ENCODE assay signal across 14 cellular contexts in genomic region chr2:6310186-6310909, GRCh38.
A peak's percentile ranks its signal among the peaks of the same experiment; 100 is the strongest.
DNase-seq lines count a peak whose midpoint lies in the region; ATAC-seq lines count a peak whose summit lies in the region.
"Had no signal": no experiment of that assay in that cellular context is flagged by ENCODE, and none has a peak within 500 bp of the region (broad histone marks: within the 10 kb centered on the region; RNA-seq: fewer than 3 reads in every experiment).

No MANE protein-coding gene starts in this region.

- no peaks in the 10 kb centered on the region for H3K4me1 ChIP-seq in CD4-positive, alpha-beta memory T cell (ENCODE audit: insufficient read depth, low read length)
- H3K4me1 ChIP-seq: upper lobe of right lung had no signal

- H3K9me3 ChIP-seq in CD4-positive, alpha-beta memory T cell (ENCODE audit: control insufficient read depth in 1 of 2, low read length in 2 of 2): no peaks in the 10 kb centered on the region
- H3K9me3 ChIP-seq: upper lobe of right lung had no signal

- peak overlapping the region; percentile 16 for H3K4me3 Mint-ChIP-seq in memory B cell
- H3K4me3 Mint-ChIP-seq in CD4-positive, alpha-beta memory T cell: no peak overlapping the region
- H3K4me3 Mint-ChIP-seq: activated T-helper 1 cell treated with anti-CD3 and anti-CD28 coated beads, Interleukin-12 subunit alpha, Interleukin-12 subunit beta, Interleukin-2, Interleukin-4 antibody, amounts not matched to agents 30 ng/mL and 10 ng/mL and 1 ng/mL, durations not matched to agents 14 hours and 24 hours and 36 hours; dendritic cell treated with granulocyte-macrophage colony-stimulating factor and Interleukin-4, amounts not matched to agents 40 ng/mL and 50 ng/mL, for 4 days; natural killer cell; T-cell had no signal

- intact Hi-C loops in CD4-positive, alpha-beta memory T cell (cut with micrococcal nuclease): no loop called here

- H3K4me3 ChIP-seq in CD4-positive, alpha-beta memory T cell (ENCODE audit: low read length in 2 of 2): no peak overlapping the region
- H3K4me3 ChIP-seq: upper lobe of right lung had no signal

- H3K27ac ChIP-seq in CD4-positive, alpha-beta memory T cell (ENCODE audit: low read depth, low read length): no peak overlapping the region
- H3K27ac ChIP-seq: upper lobe of right lung had no signal

- H3K36me3 ChIP-seq in CD4-positive, alpha-beta memory T cell (ENCODE audit: insufficient read depth, low read length): no peaks in the 10 kb centered on the region
- H3K36me3 ChIP-seq: upper lobe of right lung had no signal

- peaks cover 10% of the 10 kb centered on the region for H3K4me1 Mint-ChIP-seq in memory B cell
- H3K4me1 Mint-ChIP-seq in CD4-positive, alpha-beta memory T cell: no peaks in the 10 kb centered on the region
- H3K4me1 Mint-ChIP-seq: natural killer cell, T-cell had no signal

- in situ Hi-C loops in G401 (cut with HindIII; ENCODE audit: low sequenced_read_pairs): no loop called here

- POLR2A ChIA-PET in CD4-positive, alpha-beta memory T cell (lab: Charles Lee; ENCODE audit: partially characterized antibody): no interaction called here

- CTCF ChIA-PET in CD4-positive, alpha-beta memory T cell (lab: Charles Lee; ENCODE audit: partially characterized antibody): no interaction called here

- H3K36me3 Mint-ChIP-seq in memory B cell: peaks cover 2% of the 10 kb centered on the region
- H3K36me3 Mint-ChIP-seq in CD4-positive, alpha-beta memory T cell: no peaks in the 10 kb centered on the region
- H3K36me3 Mint-ChIP-seq: natural killer cell, T-cell had no signal

- H3K27ac Mint-ChIP-seq in memory B cell: no peak overlapping the region
- H3K27ac Mint-ChIP-seq in CD4-positive, alpha-beta memory T cell: no peak overlapping the region
- H3K27ac Mint-ChIP-seq: activated T-helper 1 cell treated with anti-CD3 and anti-CD28 coated beads, Interleukin-12 subunit alpha, Interleukin-12 subunit beta, Interleukin-2, Interleukin-4 antibody, amounts not matched to agents 30 ng/mL and 10 ng/mL and 1 ng/mL, durations not matched to agents 14 hours and 24 hours and 36 hours; dendritic cell treated with granulocyte-macrophage colony-stimulating factor and Interleukin-4, amounts not matched to agents 40 ng/mL and 50 ng/mL, for 4 days; natural killer cell; T-cell had no signal

- H3K9me3 Mint-ChIP-seq in memory B cell: no peaks in the 10 kb centered on the region
- H3K9me3 Mint-ChIP-seq in CD4-positive, alpha-beta memory T cell: peaks cover 0 to 7% (median 0%) of the 10 kb centered on the region in 8 donors
- H3K9me3 Mint-ChIP-seq: dendritic cell treated with granulocyte-macrophage colony-stimulating factor and Interleukin-4, amounts not matched to agents 40 ng/mL and 50 ng/mL, for 4 days; natural killer cell had no signal

- DNase-seq in NCI-H1436 (lab: John Stamatoyannopoulos, UW): peak; percentile 42
- no peak for DNase-seq in memory B cell (ENCODE audit: low spot score in 2 of 2)
- DNase-seq in CD4-positive, alpha-beta memory T cell: no peak
- no peak for DNase-seq in G401 (ENCODE audit: low spot score)
- DNase-seq in 8988T: no peak
- DNase-seq in activated effector memory CD4-positive, alpha-beta T cell treated with Interleukin-2 at 50 U/mL for 16 hours: no peak
- DNase-seq: natural killer cell; stimulated activated CD4-positive, alpha-beta T cell treated with anti-CD3 and anti-CD28 coated beads, Interleukin-4, amount 100 ng/mL, for 24 hours; T-cell; upper lobe of right lung had no signal

- peak; percentile 33 for ATAC-seq in GM18907 (IDR thresholded peaks at IDR 0.05; ENCODE audit: unreplicated experiment)
- ATAC-seq in HG02678 (IDR thresholded peaks at IDR 0.05; ENCODE audit: unreplicated experiment): peak; percentile 16
- ATAC-seq in memory B cell (ENCODE audit: low read depth): peak; percentile 8
- ATAC-seq: natural killer cell, upper lobe of right lung had no signal

- H3K27me3 Mint-ChIP-seq in memory B cell: no peaks in the 10 kb centered on the region
- peaks cover 0 to 2% of the 10 kb centered on the region in 2 donors for H3K27me3 Mint-ChIP-seq in CD4-positive, alpha-beta memory T cell
- H3K27me3 Mint-ChIP-seq: dendritic cell treated with granulocyte-macrophage colony-stimulating factor and Interleukin-4, amounts not matched to agents 40 ng/mL and 50 ng/mL, for 4 days; T-cell had no signal

- no peaks in the 10 kb centered on the region for H3K27me3 ChIP-seq in CD4-positive, alpha-beta memory T cell (ENCODE audit: insufficient read depth, low read length)
- H3K27me3 ChIP-seq: upper lobe of right lung had no signal
